ENCODE assay signal across 29 cellular contexts in genomic region chr3:83251490-83251889, GRCh38.
"Had no signal": no experiment of that assay in that cellular context is flagged by ENCODE, and none has a peak within 500 bp of the region (broad histone marks: within the 10 kb centered on the region; RNA-seq: fewer than 3 reads in every experiment).

No MANE protein-coding gene starts in this region.

- H3K9me3 ChIP-seq: adrenal gland, ascending aorta, body of pancreas, breast epithelium had no signal

- H3K36me3 ChIP-seq: adrenal gland, ascending aorta, brain microvascular endothelial cell, breast epithelium, cardiac muscle cell had no signal

- DNase-seq: activated effector memory CD4-positive, alpha-beta T cell treated with anti-CD3 and anti-CD28 coated beads, Interleukin-2, amount 50 U/mL, for 16 hours; activated effector memory CD4-positive, alpha-beta T cell treated with Interleukin-2 at 50 U/mL for 16 hours; activated gamma-delta T cell; activated gamma-delta T cell treated with Interleukin-2 at 50 U/mL for 16 hours; activated naive CD4-positive, alpha-beta T cell; activated naive CD4-positive, alpha-beta T cell treated with anti-CD3 and anti-CD28 coated beads for 36 hours; activated naive CD4-positive, alpha-beta T cell treated with anti-CD3 and anti-CD28 coated beads, Interleukin-2, amount 10 ng/mL, durations not matched to agents 7 days and 5 days; activated naive CD4-positive, alpha-beta T cell treated with anti-CD3 and anti-CD28 coated beads, Interleukin-2, amount 50 U/mL, for 16 hours; activated naive CD4-positive, alpha-beta T cell treated with Interleukin-2 at 50 U/mL for 16 hours; activated naive CD8-positive, alpha-beta T cell treated with anti-CD3 and anti-CD28 coated beads for 36 hours; activated naive CD8-positive, alpha-beta T cell treated with anti-CD3 and anti-CD28 coated beads, Interleukin-2, amount 10 ng/mL, durations not matched to agents 7 days and 5 days; activated naive CD8-positive, alpha-beta T cell treated with anti-CD3 and anti-CD28 coated beads, Interleukin-2, amount 50 U/mL, for 24 hours; activated T-cell treated with anti-CD3 and anti-CD28 coated beads, Interleukin-2, amount 50 U/mL, for 1 hour; activated T-cell treated with anti-CD3 and anti-CD28 coated beads, Interleukin-2, amount 50 U/mL, for 24 hours; activated T-cell treated with anti-CD3 and anti-CD28 coated beads, Interleukin-2, amount 50 U/mL, for 4 hours; activated T-cell treated with anti-CD3 and anti-CD28 coated beads, Interleukin-2, amount 50 U/mL, for 48 hours; activated T-cell treated with anti-CD3 and anti-CD28 coated beads, Interleukin-2, amount 50 U/mL, for 72 hours; adrenal gland; amniotic stem cell; amygdala; anterior cingulate cortex; body of pancreas; brain microvascular endothelial cell; caudate nucleus; central memory CD4-positive, alpha-beta T cell; cerebellar nuclear complex had no signal

- H3K27me3 ChIP-seq: adrenal gland, ascending aorta, body of pancreas, brain microvascular endothelial cell, breast epithelium, cardiac muscle cell had no signal

- H3K27ac ChIP-seq: adrenal gland, ascending aorta, body of pancreas, brain microvascular endothelial cell, breast epithelium, cardiac muscle cell had no signal

- H3K4me3 ChIP-seq: adrenal gland, ascending aorta, body of pancreas, breast epithelium, cardiac muscle cell had no signal

- H3K4me1 ChIP-seq: adrenal gland, ascending aorta, body of pancreas, breast epithelium had no signal
